ENCODE assay signal across 2 cellular contexts in the genomic region with DNA sequence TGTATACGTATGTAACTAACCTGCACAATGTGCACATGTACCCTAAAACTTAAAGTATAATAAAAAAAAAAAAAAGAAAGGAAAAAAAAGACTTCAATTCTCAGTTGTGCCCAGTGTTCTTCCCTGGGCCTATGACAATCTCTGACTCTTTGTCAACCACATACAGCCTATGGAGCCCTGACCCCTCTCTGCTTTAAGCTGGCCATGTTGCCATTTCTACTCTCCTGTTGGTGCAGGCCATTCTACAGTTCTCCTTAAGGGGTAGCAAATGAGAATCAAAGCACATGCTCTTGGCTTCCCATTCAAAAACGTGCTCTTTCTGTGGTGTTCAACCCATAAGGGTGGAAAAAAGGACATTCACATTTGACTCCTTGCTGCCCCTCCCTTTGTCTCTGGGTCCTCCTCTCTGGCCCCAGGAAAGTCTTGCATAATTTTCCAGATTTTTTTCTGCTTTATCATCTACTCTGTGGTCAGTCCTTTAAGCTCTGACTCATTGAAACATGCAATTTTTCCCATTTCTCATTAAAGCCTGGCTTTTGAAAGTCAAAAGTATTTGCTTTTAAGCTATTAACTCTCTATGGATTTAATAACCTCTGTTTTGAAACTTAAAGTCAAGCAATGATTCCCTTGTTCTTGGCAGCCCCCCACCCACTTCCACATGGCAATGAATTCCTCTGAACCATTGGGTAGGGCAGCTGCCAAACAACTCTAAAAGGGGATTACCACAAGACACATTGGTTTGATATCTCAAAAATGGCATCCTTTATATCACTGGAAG.
TF ChIP-seq lines count a peak whose summit lies in the region.

No MANE protein-coding gene starts in this region.

TF ChIP-seq in K562, 482 proteins besides CTCF, POLR2A, EP300 and RAD21 (continued from another document and continues in another):
- TF ChIP-seq, protein P1, sequence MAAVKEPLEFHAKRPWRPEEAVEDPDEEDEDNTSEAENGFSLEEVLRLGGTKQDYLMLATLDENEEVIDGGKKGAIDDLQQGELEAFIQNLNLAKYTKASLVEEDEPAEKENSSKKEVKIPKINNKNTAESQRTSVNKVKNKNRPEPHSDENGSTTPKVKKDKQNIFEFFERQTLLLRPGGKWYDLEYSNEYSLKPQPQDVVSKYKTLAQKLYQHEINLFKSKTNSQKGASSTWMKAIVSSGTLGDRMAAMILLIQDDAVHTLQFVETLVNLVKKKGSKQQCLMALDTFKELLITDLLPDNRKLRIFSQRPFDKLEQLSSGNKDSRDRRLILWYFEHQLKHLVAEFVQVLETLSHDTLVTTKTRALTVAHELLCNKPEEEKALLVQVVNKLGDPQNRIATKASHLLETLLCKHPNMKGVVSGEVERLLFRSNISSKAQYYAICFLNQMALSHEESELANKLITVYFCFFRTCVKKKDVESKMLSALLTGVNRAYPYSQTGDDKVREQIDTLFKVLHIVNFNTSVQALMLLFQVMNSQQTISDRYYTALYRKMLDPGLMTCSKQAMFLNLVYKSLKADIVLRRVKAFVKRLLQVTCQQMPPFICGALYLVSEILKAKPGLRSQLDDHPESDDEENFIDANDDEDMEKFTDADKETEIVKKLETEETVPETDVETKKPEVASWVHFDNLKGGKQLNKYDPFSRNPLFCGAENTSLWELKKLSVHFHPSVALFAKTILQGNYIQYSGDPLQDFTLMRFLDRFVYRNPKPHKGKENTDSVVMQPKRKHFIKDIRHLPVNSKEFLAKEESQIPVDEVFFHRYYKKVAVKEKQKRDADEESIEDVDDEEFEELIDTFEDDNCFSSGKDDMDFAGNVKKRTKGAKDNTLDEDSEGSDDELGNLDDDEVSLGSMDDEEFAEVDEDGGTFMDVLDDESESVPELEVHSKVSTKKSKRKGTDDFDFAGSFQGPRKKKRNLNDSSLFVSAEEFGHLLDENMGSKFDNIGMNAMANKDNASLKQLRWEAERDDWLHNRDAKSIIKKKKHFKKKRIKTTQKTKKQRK (IDR thresholded peaks at IDR 0.05; ENCODE audit: borderline replicate concordance, low read depth, low read length): no peak
- TF ChIP-seq JUND (IDR thresholded peaks at IDR 0.05; ENCODE audit: borderline replicate concordance, low read depth, low read length) (peak; percentile 53; the same call in 1 of the 2 replicates), JUND (tag; IDR thresholded peaks at IDR 0.05; ENCODE audit: borderline replicate concordance, low read depth, low read length) (0 out of 3 replicates have a peak, but pooled peaks have one; percentile 55), ZBTB7A (IDR thresholded peaks at IDR 0.05; ENCODE audit: borderline replicate concordance, control insufficient read depth, low read depth, low read length) (no peak), SMC3 (conservative IDR thresholded peaks at IDR 0.05; ENCODE audit: insufficient read depth, low read depth, low read length) (no peak), TEAD4 (IDR thresholded peaks at IDR 0.05; ENCODE audit: low read length) (no peak), TEAD4 (CRISPR knock-in tag; IDR thresholded peaks at IDR 0.05; ENCODE audit: borderline replicate concordance) (no peak), MCM2 (IDR thresholded peaks at IDR 0.05; ENCODE audit: low read depth) (no peak), NFE2 (IDR thresholded peaks at IDR 0.05; ENCODE audit: low read depth) (peak; percentile 55), MAFG (tag; conservative IDR thresholded peaks at IDR 0.05) (no peak), RBM25 (IDR thresholded peaks at IDR 0.05; ENCODE audit: low read depth, low read length, severe bottlenecking) (no peak), SMARCA4 (IDR thresholded peaks at IDR 0.05) (0 out of 2 replicates have a peak, but pooled peaks have one; percentile 14), ERF (CRISPR knock-in tag; IDR thresholded peaks at IDR 0.05) (no peak), CEBPB (tag; IDR thresholded peaks at IDR 0.05) (peak; percentile 84), BDP1 (IDR thresholded peaks at IDR 0.05; ENCODE audit: insufficient read depth, insufficient read length) (no peak), KDM4B (IDR thresholded peaks at IDR 0.05; ENCODE audit: borderline replicate concordance in 2 of 2, low read depth in 1 of 2) (no peak), MYNN (IDR thresholded peaks at IDR 0.05) (no peak), MYNN (CRISPR knock-in tag; IDR thresholded peaks at IDR 0.05) (no peak), C11orf30 (IDR thresholded peaks at IDR 0.05; ENCODE audit: low read depth) (0 out of 2 replicates have a peak, but pooled peaks have one; percentile 7), FOSL1 (tag; conservative IDR thresholded peaks at IDR 0.05) (peak; percentile 72)
- TF ChIP-seq, protein P2, sequence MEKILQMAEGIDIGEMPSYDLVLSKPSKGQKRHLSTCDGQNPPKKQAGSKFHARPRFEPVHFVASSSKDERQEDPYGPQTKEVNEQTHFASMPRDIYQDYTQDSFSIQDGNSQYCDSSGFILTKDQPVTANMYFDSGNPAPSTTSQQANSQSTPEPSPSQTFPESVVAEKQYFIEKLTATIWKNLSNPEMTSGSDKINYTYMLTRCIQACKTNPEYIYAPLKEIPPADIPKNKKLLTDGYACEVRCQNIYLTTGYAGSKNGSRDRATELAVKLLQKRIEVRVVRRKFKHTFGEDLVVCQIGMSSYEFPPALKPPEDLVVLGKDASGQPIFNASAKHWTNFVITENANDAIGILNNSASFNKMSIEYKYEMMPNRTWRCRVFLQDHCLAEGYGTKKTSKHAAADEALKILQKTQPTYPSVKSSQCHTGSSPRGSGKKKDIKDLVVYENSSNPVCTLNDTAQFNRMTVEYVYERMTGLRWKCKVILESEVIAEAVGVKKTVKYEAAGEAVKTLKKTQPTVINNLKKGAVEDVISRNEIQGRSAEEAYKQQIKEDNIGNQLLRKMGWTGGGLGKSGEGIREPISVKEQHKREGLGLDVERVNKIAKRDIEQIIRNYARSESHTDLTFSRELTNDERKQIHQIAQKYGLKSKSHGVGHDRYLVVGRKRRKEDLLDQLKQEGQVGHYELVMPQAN (IDR thresholded peaks at IDR 0.05; ENCODE audit: borderline replicate concordance): no peak
- TF ChIP-seq, protein P3, sequence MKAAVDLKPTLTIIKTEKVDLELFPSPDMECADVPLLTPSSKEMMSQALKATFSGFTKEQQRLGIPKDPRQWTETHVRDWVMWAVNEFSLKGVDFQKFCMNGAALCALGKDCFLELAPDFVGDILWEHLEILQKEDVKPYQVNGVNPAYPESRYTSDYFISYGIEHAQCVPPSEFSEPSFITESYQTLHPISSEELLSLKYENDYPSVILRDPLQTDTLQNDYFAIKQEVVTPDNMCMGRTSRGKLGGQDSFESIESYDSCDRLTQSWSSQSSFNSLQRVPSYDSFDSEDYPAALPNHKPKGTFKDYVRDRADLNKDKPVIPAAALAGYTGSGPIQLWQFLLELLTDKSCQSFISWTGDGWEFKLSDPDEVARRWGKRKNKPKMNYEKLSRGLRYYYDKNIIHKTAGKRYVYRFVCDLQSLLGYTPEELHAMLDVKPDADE (conservative IDR thresholded peaks at IDR 0.05; ENCODE audit: control insufficient read depth, low read depth, low read length): no peak
- TF ChIP-seq, protein P4, sequence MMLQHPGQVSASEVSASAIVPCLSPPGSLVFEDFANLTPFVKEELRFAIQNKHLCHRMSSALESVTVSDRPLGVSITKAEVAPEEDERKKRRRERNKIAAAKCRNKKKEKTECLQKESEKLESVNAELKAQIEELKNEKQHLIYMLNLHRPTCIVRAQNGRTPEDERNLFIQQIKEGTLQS (IDR thresholded peaks at IDR 0.05): peak; percentile 30; the same call in 1 of the 2 replicates
- TF ChIP-seq, protein P4 (CRISPR knock-in tag; conservative IDR thresholded peaks at IDR 0.05): no peak

TF ChIP-seq in WTC11, 78 proteins besides CTCF, POLR2A, EP300 and RAD21 (continues in another document):
- TF ChIP-seq, protein P5, sequence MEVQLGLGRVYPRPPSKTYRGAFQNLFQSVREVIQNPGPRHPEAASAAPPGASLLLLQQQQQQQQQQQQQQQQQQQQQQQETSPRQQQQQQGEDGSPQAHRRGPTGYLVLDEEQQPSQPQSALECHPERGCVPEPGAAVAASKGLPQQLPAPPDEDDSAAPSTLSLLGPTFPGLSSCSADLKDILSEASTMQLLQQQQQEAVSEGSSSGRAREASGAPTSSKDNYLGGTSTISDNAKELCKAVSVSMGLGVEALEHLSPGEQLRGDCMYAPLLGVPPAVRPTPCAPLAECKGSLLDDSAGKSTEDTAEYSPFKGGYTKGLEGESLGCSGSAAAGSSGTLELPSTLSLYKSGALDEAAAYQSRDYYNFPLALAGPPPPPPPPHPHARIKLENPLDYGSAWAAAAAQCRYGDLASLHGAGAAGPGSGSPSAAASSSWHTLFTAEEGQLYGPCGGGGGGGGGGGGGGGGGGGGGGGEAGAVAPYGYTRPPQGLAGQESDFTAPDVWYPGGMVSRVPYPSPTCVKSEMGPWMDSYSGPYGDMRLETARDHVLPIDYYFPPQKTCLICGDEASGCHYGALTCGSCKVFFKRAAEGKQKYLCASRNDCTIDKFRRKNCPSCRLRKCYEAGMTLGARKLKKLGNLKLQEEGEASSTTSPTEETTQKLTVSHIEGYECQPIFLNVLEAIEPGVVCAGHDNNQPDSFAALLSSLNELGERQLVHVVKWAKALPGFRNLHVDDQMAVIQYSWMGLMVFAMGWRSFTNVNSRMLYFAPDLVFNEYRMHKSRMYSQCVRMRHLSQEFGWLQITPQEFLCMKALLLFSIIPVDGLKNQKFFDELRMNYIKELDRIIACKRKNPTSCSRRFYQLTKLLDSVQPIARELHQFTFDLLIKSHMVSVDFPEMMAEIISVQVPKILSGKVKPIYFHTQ (CRISPR knock-in tag; IDR thresholded peaks at IDR 0.05): no peak
- no peak for TF ChIP-seq KAT7 (CRISPR knock-in tag; IDR thresholded peaks at IDR 0.05; ENCODE audit: borderline replicate concordance)
- TF ChIP-seq, protein P6, sequence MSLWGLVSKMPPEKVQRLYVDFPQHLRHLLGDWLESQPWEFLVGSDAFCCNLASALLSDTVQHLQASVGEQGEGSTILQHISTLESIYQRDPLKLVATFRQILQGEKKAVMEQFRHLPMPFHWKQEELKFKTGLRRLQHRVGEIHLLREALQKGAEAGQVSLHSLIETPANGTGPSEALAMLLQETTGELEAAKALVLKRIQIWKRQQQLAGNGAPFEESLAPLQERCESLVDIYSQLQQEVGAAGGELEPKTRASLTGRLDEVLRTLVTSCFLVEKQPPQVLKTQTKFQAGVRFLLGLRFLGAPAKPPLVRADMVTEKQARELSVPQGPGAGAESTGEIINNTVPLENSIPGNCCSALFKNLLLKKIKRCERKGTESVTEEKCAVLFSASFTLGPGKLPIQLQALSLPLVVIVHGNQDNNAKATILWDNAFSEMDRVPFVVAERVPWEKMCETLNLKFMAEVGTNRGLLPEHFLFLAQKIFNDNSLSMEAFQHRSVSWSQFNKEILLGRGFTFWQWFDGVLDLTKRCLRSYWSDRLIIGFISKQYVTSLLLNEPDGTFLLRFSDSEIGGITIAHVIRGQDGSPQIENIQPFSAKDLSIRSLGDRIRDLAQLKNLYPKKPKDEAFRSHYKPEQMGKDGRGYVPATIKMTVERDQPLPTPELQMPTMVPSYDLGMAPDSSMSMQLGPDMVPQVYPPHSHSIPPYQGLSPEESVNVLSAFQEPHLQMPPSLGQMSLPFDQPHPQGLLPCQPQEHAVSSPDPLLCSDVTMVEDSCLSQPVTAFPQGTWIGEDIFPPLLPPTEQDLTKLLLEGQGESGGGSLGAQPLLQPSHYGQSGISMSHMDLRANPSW (CRISPR knock-in tag; conservative IDR thresholded peaks at IDR 0.05; ENCODE audit: low read depth): no peak
- no peak for TF ChIP-seq EMX1 (CRISPR knock-in tag; IDR thresholded peaks at IDR 0.05)
- no peak for TF ChIP-seq JUN (CRISPR knock-in tag; IDR thresholded peaks at IDR 0.05)
- TF ChIP-seq, protein P7, sequence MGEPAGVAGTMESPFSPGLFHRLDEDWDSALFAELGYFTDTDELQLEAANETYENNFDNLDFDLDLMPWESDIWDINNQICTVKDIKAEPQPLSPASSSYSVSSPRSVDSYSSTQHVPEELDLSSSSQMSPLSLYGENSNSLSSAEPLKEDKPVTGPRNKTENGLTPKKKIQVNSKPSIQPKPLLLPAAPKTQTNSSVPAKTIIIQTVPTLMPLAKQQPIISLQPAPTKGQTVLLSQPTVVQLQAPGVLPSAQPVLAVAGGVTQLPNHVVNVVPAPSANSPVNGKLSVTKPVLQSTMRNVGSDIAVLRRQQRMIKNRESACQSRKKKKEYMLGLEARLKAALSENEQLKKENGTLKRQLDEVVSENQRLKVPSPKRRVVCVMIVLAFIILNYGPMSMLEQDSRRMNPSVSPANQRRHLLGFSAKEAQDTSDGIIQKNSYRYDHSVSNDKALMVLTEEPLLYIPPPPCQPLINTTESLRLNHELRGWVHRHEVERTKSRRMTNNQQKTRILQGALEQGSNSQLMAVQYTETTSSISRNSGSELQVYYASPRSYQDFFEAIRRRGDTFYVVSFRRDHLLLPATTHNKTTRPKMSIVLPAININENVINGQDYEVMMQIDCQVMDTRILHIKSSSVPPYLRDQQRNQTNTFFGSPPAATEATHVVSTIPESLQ (CRISPR knock-in tag; IDR thresholded peaks at IDR 0.05): no peak
- TF ChIP-seq ZNF121 (CRISPR knock-in tag; IDR thresholded peaks at IDR 0.05): no peak
- TF ChIP-seq ZNF671 (CRISPR knock-in tag; IDR thresholded peaks at IDR 0.05): no peak
- TF ChIP-seq ZNF263 (CRISPR knock-in tag; IDR thresholded peaks at IDR 0.05; ENCODE audit: low read depth): no peak
- no peak for TF ChIP-seq CREM (CRISPR knock-in tag; IDR thresholded peaks at IDR 0.05)
- no peak for TF ChIP-seq RORB (CRISPR knock-in tag; IDR thresholded peaks at IDR 0.05)
- TF ChIP-seq, protein P8, sequence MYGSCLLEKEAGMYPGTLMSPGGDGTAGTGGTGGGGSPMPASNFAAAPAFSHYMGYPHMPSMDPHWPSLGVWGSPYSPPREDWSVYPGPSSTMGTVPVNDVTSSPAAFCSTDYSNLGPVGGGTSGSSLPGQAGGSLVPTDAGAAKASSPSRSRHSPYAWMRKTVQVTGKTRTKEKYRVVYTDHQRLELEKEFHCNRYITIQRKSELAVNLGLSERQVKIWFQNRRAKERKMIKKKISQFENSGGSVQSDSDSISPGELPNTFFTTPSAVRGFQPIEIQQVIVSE (CRISPR knock-in tag; IDR thresholded peaks at IDR 0.05; ENCODE audit: borderline replicate concordance): no peak
